ENCODE assay signal across 1 cellular context in genomic region chr7:14047709-14048399, GRCh38.
TF ChIP-seq lines count a peak whose summit lies in the region.

No MANE protein-coding gene starts in this region.

TF ChIP-seq in GM12878, 131 proteins besides CTCF, POLR2A, EP300 and RAD21 (continued from another document):
- no peak for TF ChIP-seq PRDM15 (CRISPR knock-in tag; IDR thresholded peaks at IDR 0.05)
